Comparison of ENCODE assay signal across 16 cellular contexts in the genomic region with DNA sequence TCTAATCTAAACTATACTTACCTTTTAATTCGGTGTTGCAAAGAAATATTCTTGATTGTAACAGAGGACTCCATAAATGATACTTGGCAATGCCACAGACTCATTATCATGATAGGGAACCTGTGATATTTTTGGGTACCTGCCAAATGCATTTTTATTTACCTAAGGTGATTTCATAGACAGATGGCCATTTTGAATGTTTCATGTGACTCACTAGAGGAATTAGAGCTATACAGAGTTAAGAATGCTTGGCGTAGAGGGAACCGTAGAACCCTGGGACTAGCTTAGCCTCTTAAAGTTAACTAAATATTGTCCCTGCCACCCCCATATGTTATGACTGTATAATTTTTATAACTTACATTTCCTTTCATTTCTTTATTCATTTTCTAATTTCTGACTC.
DNase-seq lines count a peak whose midpoint lies in the region; ATAC-seq, FAIRE-seq and TF ChIP-seq lines count a peak whose summit lies in the region.
"Had no signal": no experiment of that assay in that cellular context is flagged by ENCODE, and none has a peak within 500 bp of the region (broad histone marks: within the 10 kb centered on the region; RNA-seq: fewer than 3 reads in every experiment).

No MANE protein-coding gene starts in this region.

- H3K9me3 ChIP-seq in Peyer's patch (no peaks in the 10 kb centered on the region), upper lobe of left lung (no peaks in the 10 kb centered on the region)

- no peak for TF ChIP-seq CTCF in bronchial epithelial cell (IDR thresholded peaks at IDR 0.05; ENCODE audit: insufficient read depth, low read length, severe bottlenecking)
- TF ChIP-seq CTCF in Peyer's patch (IDR thresholded peaks at IDR 0.05), result no peak
- no peak for TF ChIP-seq CTCF in upper lobe of left lung (IDR thresholded peaks at IDR 0.05)

- 78 to 79% methylated on average over 3 of the region's 3 CpGs for WGBS in upper lobe of left lung, 2 donors

- FAIRE-seq in bronchial epithelial cell (lab: Jason Lieb, UNC), result no peak

- TF ChIP-seq EP300 in upper lobe of left lung (IDR thresholded peaks at IDR 0.05), result no peak

- TF ChIP-seq POLR2A in Peyer's patch (IDR thresholded peaks at IDR 0.05), result no peak
- TF ChIP-seq POLR2A in upper lobe of left lung (IDR thresholded peaks at IDR 0.05), result no peak

- H3K36me3 ChIP-seq in bronchial epithelial cell (ENCODE audit: control insufficient read depth, insufficient read depth, low read length), result no peaks in the 10 kb centered on the region
- H3K36me3 ChIP-seq in Peyer's patch, result no peaks in the 10 kb centered on the region
- H3K36me3 ChIP-seq in upper lobe of left lung, result peaks cover 0 to 10% (median 0%) of the 10 kb centered on the region in 4 donors

- ATAC-seq in upper lobe of left lung (ENCODE audit: low FRiP score in 2 of 2) (no peak), GM18907 (IDR thresholded peaks at IDR 0.05; ENCODE audit: unreplicated experiment) (no peak)
- ATAC-seq: left lobe of liver had no signal

- H3K4me3 ChIP-seq in bronchial epithelial cell (ENCODE audit: low read depth, low read length), result no peak overlapping the region
- H3K4me3 ChIP-seq in Peyer's patch, result no peak overlapping the region
- H3K4me3 ChIP-seq in upper lobe of left lung, result no peak overlapping the region
- H3K4me3 ChIP-seq: skin epidermis had no signal

- no peaks in the 10 kb centered on the region for H3K27me3 ChIP-seq in bronchial epithelial cell (ENCODE audit: control insufficient read depth, insufficient read depth, low read length)
- no peaks in the 10 kb centered on the region for H3K27me3 ChIP-seq in Peyer's patch
- H3K27me3 ChIP-seq in upper lobe of left lung, result no peaks in the 10 kb centered on the region

- H3K27ac ChIP-seq in Peyer's patch (no peak overlapping the region), upper lobe of left lung (no peak overlapping the region)
- H3K27ac ChIP-seq: skin epidermis had no signal

- DNase-seq in COR-L47 (lab: John Stamatoyannopoulos, UW) (peak; percentile 93), HPDE6-E6E7 (ENCODE audit: extremely low spot score) (peak; percentile 2), NCI-H2171 treated with DMSO at 0.1 percent for 48 hours (lab: John Stamatoyannopoulos, UW) (peak; percentile 88), bronchial epithelial cell (ENCODE audit: low read depth) (peak; percentile 96), Peyer's patch (no peak), upper lobe of left lung (no peak)
- no peak for DNase-seq in activated CD4-positive, alpha-beta T cell treated with anti-CD3 and anti-CD28 coated beads, Interleukin-2, amount 50 U/mL, for 48 hours
- DNase-seq: activated CD4-positive, alpha-beta memory T cell treated with anti-CD3 and anti-CD28 coated beads, Interleukin-2, amount 10 ng/mL, durations not matched to agents 7 days and 5 days; activated T-cell treated with anti-CD3 and anti-CD28 coated beads, Interleukin-2, amount 50 U/mL, for 48 hours; caudate nucleus; CD4-positive, alpha-beta T cell; effector CD8-positive, alpha-beta T cell; trophoblast cell had no signal

- no peaks in the 10 kb centered on the region for H3K4me1 ChIP-seq in Peyer's patch
- H3K4me1 ChIP-seq in upper lobe of left lung, result peaks cover 0 to 7% (median 3%) of the 10 kb centered on the region in 4 donors

Comparison
In these comparisons a context has a peak if more than half of its experiments do, and no peak if none do; other contexts are left out.
1. DNase-seq: peak in COR-L47 (single experiment), HPDE6-E6E7 (single experiment), NCI-H2171 treated with DMSO at 0.1 percent for 48 hours (single experiment) and bronchial epithelial cell (single experiment); none in activated CD4-positive, alpha-beta T cell treated with anti-CD3 and anti-CD28 coated beads, Interleukin-2, amount 50 U/mL, for 48 hours (0 of 2), Peyer's patch (0 of 3) and upper lobe of left lung (0 of 2).